31 cellular contexts compared by ENCODE assay signal in the genomic region with DNA sequence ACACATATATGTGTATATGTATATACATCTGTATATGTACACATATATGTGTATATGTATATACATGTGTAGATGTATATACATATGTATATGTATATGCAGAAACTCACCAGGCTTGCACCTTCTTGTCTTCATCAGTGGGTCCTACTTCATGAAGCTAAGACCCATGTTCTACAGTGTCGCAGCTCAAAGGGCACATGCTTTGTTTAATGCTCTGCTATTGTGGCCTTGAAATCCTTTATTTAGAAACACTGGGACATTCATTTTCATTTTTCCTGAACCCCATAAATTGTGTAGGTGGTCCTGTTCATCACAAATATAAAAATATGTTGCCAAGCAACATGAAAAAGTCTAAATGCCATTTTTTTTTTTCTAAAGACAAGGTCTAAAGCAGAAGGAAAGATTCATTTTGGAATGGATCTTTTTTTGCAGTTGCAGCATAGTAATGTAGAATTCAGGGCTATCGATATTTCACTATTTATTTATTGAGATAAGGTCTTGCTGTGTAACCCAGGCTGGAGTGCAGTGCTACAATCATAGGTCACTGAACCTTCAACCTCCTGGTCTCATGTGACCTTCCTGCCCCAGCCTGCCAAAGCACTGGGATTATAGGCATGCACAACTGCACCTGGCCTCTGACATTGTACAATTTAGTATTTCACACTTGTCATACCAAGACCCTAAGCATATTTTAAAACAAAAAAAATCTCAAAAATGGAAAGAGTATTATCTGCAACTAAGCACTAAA.
DNase-seq lines count a peak whose midpoint lies in the region; ATAC-seq, FAIRE-seq and TF ChIP-seq lines count a peak whose summit lies in the region.
"Had no signal": no experiment of that assay in that cellular context is flagged by ENCODE, and none has a peak within 500 bp of the region (broad histone marks: within the 10 kb centered on the region; RNA-seq: fewer than 3 reads in every experiment).

No MANE protein-coding gene starts in this region.

- no peaks in the 10 kb centered on the region for H3K79me2 ChIP-seq in HepG2 (ENCODE audit: insufficient read depth, low read length)

- intact Hi-C loops in HepG2 (cut with micrococcal nuclease; ENCODE audit: unreplicated experiment) = no loop called here

- DNase-seq in HepG2 (ENCODE audit: low spot score) = no peak
- DNase-seq in left lobe of liver (ENCODE audit: low spot score) = peak; percentile 71
- DNase-seq: 8988T; ACHN; AML-193; BE2C; C1 segment of cervical spinal cord; Caco-2; Calu3; CD4-positive, alpha-beta memory T cell; CD4-positive, alpha-beta T cell; CD4-positive, CD25-positive, alpha-beta regulatory T cell; CD8-positive, alpha-beta memory T cell; CD8-positive, alpha-beta T cell; COR-L47; DMS 273 treated with DMSO at 0.1 percent for 48 hours; DMS153; DMS53; DMS79; DMS79 treated with DMSO at 0.1 percent for 48 hours; DND-41; EL had no signal

- ATAC-seq in HepG2 = no peak
- peak; percentile 100 for ATAC-seq in left lobe of liver
- no peak for ATAC-seq in GM21390 (IDR thresholded peaks at IDR 0.05; ENCODE audit: unreplicated experiment)
- ATAC-seq: A549; CD8-positive, alpha-beta T cell had no signal

- H3K9ac ChIP-seq in liver (ENCODE audit: low read depth in 1 of 2, low read length in 2 of 2) (no peak overlapping the region), HepG2 (ENCODE audit: insufficient read depth, low read depth, low read length) (no peak overlapping the region)
- H3K9ac ChIP-seq: BLaER1; BLaER1 treated with 17β-estradiol and CSF1 and Interleukin-3, amounts not matched to agents 10 nM and 100 nM had no signal

- no peak for TF ChIP-seq POLR2A in HepG2 (IDR thresholded peaks at IDR 0.05; ENCODE audit: insufficient read depth in 1 of 2, low read depth in 2 of 2, low read length in 2 of 2)

- no peak for FAIRE-seq in HepG2 (lab: Jason Lieb, UNC)
- FAIRE-seq: A204.1, A549, D721Med had no signal

- no peaks in the 10 kb centered on the region for H3K36me3 ChIP-seq in liver (ENCODE audit: control insufficient read depth in 4 of 4, insufficient read depth in 3 of 4, low read depth in 1 of 4, low read length in 3 of 4)
- H3K36me3 ChIP-seq in HepG2 (replicated peaks in 1 of 2; ENCODE audit: control insufficient read depth in 1 of 2, insufficient read depth in 2 of 2, low read length in 2 of 2) = no peaks in the 10 kb centered on the region
- H3K36me3 ChIP-seq: BE2C; BLaER1; BLaER1 treated with 17β-estradiol and CSF1 and Interleukin-3, amounts not matched to agents 10 nM and 100 nM had no signal

- no TSS peak for BruUV-seq in HepG2 (replicated peaks; lab: Mats Ljungman, UMichigan)

- peaks cover 0 to 3% (median 0%) of the 10 kb centered on the region in 4 donors for H3K4me1 ChIP-seq in liver (ENCODE audit: control insufficient read depth in 4 of 4, insufficient read depth in 4 of 4, low read length in 3 of 4)
- no peaks in the 10 kb centered on the region for H3K4me1 ChIP-seq in HepG2 (ENCODE audit: insufficient read depth, low read length)
- H3K4me1 ChIP-seq: A549; BE2C; BLaER1; BLaER1 treated with 17β-estradiol and CSF1 and Interleukin-3, amounts not matched to agents 10 nM and 100 nM; Caco-2 had no signal

- TF ChIP-seq RAD21 in liver (IDR thresholded peaks at IDR 0.05) (peak in 1 of 2 donors; percentile 51), HepG2 (CRISPR knock-in tag; IDR thresholded peaks at IDR 0.05) (no peak)

- TF ChIP-seq CTCF in liver (IDR thresholded peaks at IDR 0.05; ENCODE audit: low read depth, low read length, missing input control) (no peak), HepG2 (CRISPR knock-in tag; IDR thresholded peaks at IDR 0.05) (no peak)

- H2AFZ ChIP-seq in HepG2 (ENCODE audit: low read length) = no peak overlapping the region

- no peaks in the 10 kb centered on the region for H3K9me3 ChIP-seq in liver (ENCODE audit: control insufficient read depth in 4 of 4, low read length in 3 of 4)
- peaks cover 33% of the 10 kb centered on the region for H3K9me3 ChIP-seq in HepG2 (ENCODE audit: low read length)
- H3K9me3 ChIP-seq: A549; BE2C; BLaER1; BLaER1 treated with 17β-estradiol and CSF1 and Interleukin-3, amounts not matched to agents 10 nM and 100 nM; Caco-2 had no signal

- H4K20me1 ChIP-seq in HepG2 (ENCODE audit: insufficient read depth, low read length) = no peaks in the 10 kb centered on the region
- H4K20me1 ChIP-seq: BLaER1; BLaER1 treated with 17β-estradiol and CSF1 and Interleukin-3, amounts not matched to agents 10 nM and 100 nM had no signal

- H3K27me3 ChIP-seq in liver (ENCODE audit: control insufficient read depth in 4 of 4, insufficient read depth in 4 of 4, low read length in 3 of 4) (no peaks in the 10 kb centered on the region), HepG2 (ENCODE audit: control insufficient read depth in 1 of 2, insufficient read depth in 2 of 2, low read length in 2 of 2) (no peaks in the 10 kb centered on the region)
- H3K27me3 ChIP-seq: BE2C; BLaER1; BLaER1 treated with 17β-estradiol and CSF1 and Interleukin-3, amounts not matched to agents 10 nM and 100 nM had no signal

- POLR2A ChIA-PET in HepG2 (lab: Yijun Ruan, JAX) = no interaction called here

- H3K27ac ChIP-seq in liver (ENCODE audit: low read depth in 1 of 2, low read length in 2 of 2) = no peak overlapping the region
- no peak overlapping the region for H3K27ac ChIP-seq in HepG2 (ENCODE audit: extremely low read length, insufficient read depth, low read length)
- H3K27ac ChIP-seq: 22Rv1; A549; BLaER1; BLaER1 treated with 17β-estradiol and CSF1 and Interleukin-3, amounts not matched to agents 10 nM and 100 nM; C4-2B had no signal

- in situ Hi-C loops in HepG2 (cut with HindIII; ENCODE audit: extremely low pct_ligation_motif_present, low pct_unique_long_range_greater_than_20kb) = no loop called here

- CTCF ChIA-PET in HepG2 (lab: Yijun Ruan, JAX; ENCODE audit: low intra/inter-chr PET ratio, low total read pairs) = no interaction called here

- H3K4me3 ChIP-seq in liver (ENCODE audit: low read depth in 1 of 3, low read length in 3 of 3) (no peak overlapping the region), HepG2 (replicated peaks in 1 of 3; ENCODE audit: insufficient read depth in 1 of 3, low read depth in 2 of 3, low read length in 3 of 3) (no peak overlapping the region)
- H3K4me3 ChIP-seq: A549; BLaER1; BLaER1 treated with 17β-estradiol and CSF1 and Interleukin-3, amounts not matched to agents 10 nM and 100 nM had no signal

- TF ChIP-seq EP300 in HepG2 (IDR thresholded peaks at IDR 0.05; ENCODE audit: low read depth in 2 of 2, low read length in 2 of 2) (no peak), HepG2 (CRISPR knock-in tag; IDR thresholded peaks at IDR 0.05; ENCODE audit: borderline replicate concordance) (no peak)

- H3K4me2 ChIP-seq in HepG2 (ENCODE audit: low read depth, low read length) = no peak overlapping the region
- H3K4me2 ChIP-seq: A549; BLaER1; BLaER1 treated with 17β-estradiol and CSF1 and Interleukin-3, amounts not matched to agents 10 nM and 100 nM had no signal

- 38% methylated on average over 2 of the region's 2 CpGs for WGBS in liver
- WGBS in HepG2 (ENCODE audit: low lambda C conversion rate) = 4% methylated on average over 2 of the region's 2 CpGs

TF ChIP-seq in liver, 16 proteins besides CTCF, POLR2A, EP300 and RAD21 (continues in another document):
- peak; percentile 19 for TF ChIP-seq YY1 (IDR thresholded peaks at IDR 0.05)
- TF ChIP-seq, protein P1, sequence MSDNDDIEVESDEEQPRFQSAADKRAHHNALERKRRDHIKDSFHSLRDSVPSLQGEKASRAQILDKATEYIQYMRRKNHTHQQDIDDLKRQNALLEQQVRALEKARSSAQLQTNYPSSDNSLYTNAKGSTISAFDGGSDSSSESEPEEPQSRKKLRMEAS (IDR thresholded peaks at IDR 0.05) = peak; percentile 48
- TF ChIP-seq NR2F2 (IDR thresholded peaks at IDR 0.05) = no peak
- TF ChIP-seq EGR1 (IDR thresholded peaks at IDR 0.05; ENCODE audit: low read depth in 2 of 2) = peak in 1 of 2 donors; percentile 33
- TF ChIP-seq FOXA1 (IDR thresholded peaks at IDR 0.05) = peak; percentile 36
- TF ChIP-seq TAF1 (conservative IDR thresholded peaks at IDR 0.05) = no peak
- TF ChIP-seq SP1 (IDR thresholded peaks at IDR 0.05) = no peak
- no peak for TF ChIP-seq HNF4G (IDR thresholded peaks at IDR 0.05)

TF ChIP-seq in HepG2, 621 proteins besides CTCF, POLR2A, EP300 and RAD21:
- TF ChIP-seq FOXO1 (CRISPR knock-in tag; IDR thresholded peaks at IDR 0.05) = no peak
- TF ChIP-seq, protein P2, sequence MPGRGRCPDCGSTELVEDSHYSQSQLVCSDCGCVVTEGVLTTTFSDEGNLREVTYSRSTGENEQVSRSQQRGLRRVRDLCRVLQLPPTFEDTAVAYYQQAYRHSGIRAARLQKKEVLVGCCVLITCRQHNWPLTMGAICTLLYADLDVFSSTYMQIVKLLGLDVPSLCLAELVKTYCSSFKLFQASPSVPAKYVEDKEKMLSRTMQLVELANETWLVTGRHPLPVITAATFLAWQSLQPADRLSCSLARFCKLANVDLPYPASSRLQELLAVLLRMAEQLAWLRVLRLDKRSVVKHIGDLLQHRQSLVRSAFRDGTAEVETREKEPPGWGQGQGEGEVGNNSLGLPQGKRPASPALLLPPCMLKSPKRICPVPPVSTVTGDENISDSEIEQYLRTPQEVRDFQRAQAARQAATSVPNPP (CRISPR knock-in tag; IDR thresholded peaks at IDR 0.05) = no peak
